Comparison of ENCODE assay signal across 11 cellular contexts in genomic region chr1:8201331-8201861, GRCh38.
DNase-seq lines count a peak whose midpoint lies in the region; ATAC-seq, FAIRE-seq and TF ChIP-seq lines count a peak whose summit lies in the region.
"Had no signal": no experiment of that assay in that cellular context is flagged by ENCODE, and none has a peak within 500 bp of the region (broad histone marks: within the 10 kb centered on the region; RNA-seq: fewer than 3 reads in every experiment).

No MANE protein-coding gene starts in this region.

- H3K27ac Mint-ChIP-seq in HFFc6, result no peak overlapping the region
- no peak overlapping the region for H3K27ac Mint-ChIP-seq in activated T-helper 2 cell treated with anti-CD3 and anti-CD28 coated beads, Interferon-gamma antibody, Interleukin-2, Interleukin-4, amounts not matched to agents 10 μg/mL and 5 μg/mL and 100 μg/mL, durations not matched to agents 14 hours and 24 hours and 36 hours
- H3K27ac Mint-ChIP-seq: stimulated activated memory B cell treated with anti-CD40 and anti-IgM and Interleukin-4, amounts not matched to agents 10 μg/mL and 1 μg/mL and 100 μg/mL, for 72 hours had no signal

- no peak for TF ChIP-seq CTCF in HFFc6 (IDR thresholded peaks at IDR 0.05)
- no peak for TF ChIP-seq CTCF in right lobe of liver (IDR thresholded peaks at IDR 0.05)
- no peak for TF ChIP-seq CTCF in stomach (IDR thresholded peaks at IDR 0.05)
- no peak for TF ChIP-seq CTCF in D721Med (IDR thresholded peaks at IDR 0.05; ENCODE audit: insufficient read depth, missing control alignments)

- peaks cover 2% of the 10 kb centered on the region; the same call in 1 of the 2 replicates for H3K27me3 Mint-ChIP-seq in HFFc6 (ENCODE audit: insufficient read depth)
- H3K27me3 Mint-ChIP-seq in activated T-helper 2 cell treated with anti-CD3 and anti-CD28 coated beads, Interferon-gamma antibody, Interleukin-2, Interleukin-4, amounts not matched to agents 10 μg/mL and 5 μg/mL and 100 μg/mL, durations not matched to agents 14 hours and 24 hours and 36 hours (ENCODE audit: low read depth), result peaks cover 3% of the 10 kb centered on the region

- H3K4me1 ChIP-seq in right lobe of liver (peaks cover 0 to 39% (median 9%) of the 10 kb centered on the region in 4 donors), stomach (peaks cover 29 to 52% (median 47%) of the 10 kb centered on the region in 4 donors)

- TF ChIP-seq POLR2A in right lobe of liver (IDR thresholded peaks at IDR 0.05), result no peak
- no peak for TF ChIP-seq POLR2A in stomach (IDR thresholded peaks at IDR 0.05)

- H3K27ac ChIP-seq in right lobe of liver, result peak overlapping the region; percentile 94 to 97 (median 94)
- H3K27ac ChIP-seq in stomach, result peak overlapping the region; percentile 5 to 96 (median 85)

- intact Hi-C loops in right lobe of liver (cut with DNase I), result no loop called here
- intact Hi-C loops in stomach (cut with DNase I; ENCODE audit: low total_unique reads), result no loop called here
- intact Hi-C loops in activated T-helper 2 cell treated with anti-CD3 and anti-CD28 coated beads, Interferon-gamma antibody, Interleukin-2, Interleukin-4, amounts not matched to agents 10 μg/mL and 5 μg/mL and 100 μg/mL, durations not matched to agents 14 hours and 24 hours and 36 hours (cut with micrococcal nuclease), result no loop called here

- TF ChIP-seq EP300 in stomach (IDR thresholded peaks at IDR 0.05), result no peak

- DNase-seq in HFFc6, result no peak
- DNase-seq in cerebellar cortex (ENCODE audit: low spot score), result peak; percentile 65
- peak in 1 of 3 donors; percentile 51 for DNase-seq in right lobe of liver
- DNase-seq in stomach, result no peak
- no peak for DNase-seq in activated T-helper 2 cell treated with anti-CD3 and anti-CD28 coated beads, Interferon-gamma antibody, Interleukin-2, Interleukin-4, amounts not matched to agents 10 μg/mL and 5 μg/mL and 100 μg/mL, durations not matched to agents 14 hours and 24 hours and 36 hours (ENCODE audit: low spot score)
- no peak for DNase-seq in D721Med (ENCODE audit: insufficient read length, low spot score)
- DNase-seq in globus pallidus (ENCODE audit: low spot score), result no peak
- no peak for DNase-seq in mesenteric fat pad (ENCODE audit: low spot score)
- DNase-seq: activated naive CD4-positive, alpha-beta T cell treated with anti-CD3 and anti-CD28 coated beads, Interleukin-2, amount 50 U/mL, for 16 hours had no signal

- H3K36me3 ChIP-seq in right lobe of liver (no peaks in the 10 kb centered on the region), stomach (no peaks in the 10 kb centered on the region)

- H3K27me3 ChIP-seq in right lobe of liver, result no peaks in the 10 kb centered on the region
- H3K27me3 ChIP-seq in stomach, result no peaks in the 10 kb centered on the region

- no peaks in the 10 kb centered on the region for H3K9me3 Mint-ChIP-seq in HFFc6
- no peaks in the 10 kb centered on the region for H3K9me3 Mint-ChIP-seq in activated T-helper 2 cell treated with anti-CD3 and anti-CD28 coated beads, Interferon-gamma antibody, Interleukin-2, Interleukin-4, amounts not matched to agents 10 μg/mL and 5 μg/mL and 100 μg/mL, durations not matched to agents 14 hours and 24 hours and 36 hours
- H3K9me3 Mint-ChIP-seq: stimulated activated memory B cell treated with anti-CD40 and anti-IgM and Interleukin-4, amounts not matched to agents 10 μg/mL and 1 μg/mL and 100 μg/mL, for 72 hours had no signal

- 84% methylated on average over 6 of the region's 10 CpGs for WGBS in right lobe of liver (ENCODE audit: insufficient coverage, low coverage, low lambda C conversion rate, missing lambda C conversion rate)
- 70 to 85% (median 81%) methylated on average over 7 to 10 of the region's 10 CpGs for WGBS in stomach, 5 donors

- H3K36me3 Mint-ChIP-seq in HFFc6 (ENCODE audit: low read depth), result no peaks in the 10 kb centered on the region
- H3K36me3 Mint-ChIP-seq in activated T-helper 2 cell treated with anti-CD3 and anti-CD28 coated beads, Interferon-gamma antibody, Interleukin-2, Interleukin-4, amounts not matched to agents 10 μg/mL and 5 μg/mL and 100 μg/mL, durations not matched to agents 14 hours and 24 hours and 36 hours (ENCODE audit: low read depth), result no peaks in the 10 kb centered on the region
- H3K36me3 Mint-ChIP-seq: stimulated activated memory B cell treated with anti-CD40 and anti-IgM and Interleukin-4, amounts not matched to agents 10 μg/mL and 1 μg/mL and 100 μg/mL, for 72 hours had no signal

- no peak overlapping the region for H3K4me3 ChIP-seq in right lobe of liver
- no peak overlapping the region for H3K4me3 ChIP-seq in stomach

- H3K4me1 Mint-ChIP-seq in HFFc6 (ENCODE audit: low read depth), result peaks cover 59% of the 10 kb centered on the region
- peaks cover 8% of the 10 kb centered on the region for H3K4me1 Mint-ChIP-seq in activated T-helper 2 cell treated with anti-CD3 and anti-CD28 coated beads, Interferon-gamma antibody, Interleukin-2, Interleukin-4, amounts not matched to agents 10 μg/mL and 5 μg/mL and 100 μg/mL, durations not matched to agents 14 hours and 24 hours and 36 hours (ENCODE audit: low read depth)
- H3K4me1 Mint-ChIP-seq: stimulated activated memory B cell treated with anti-CD40 and anti-IgM and Interleukin-4, amounts not matched to agents 10 μg/mL and 1 μg/mL and 100 μg/mL, for 72 hours had no signal

- no peak for FAIRE-seq in D721Med (lab: Jason Lieb, UNC)
- FAIRE-seq: frontal cortex had no signal

- peak overlapping the region; percentile 80; the same call in 1 of the 2 replicates for H3K4me3 Mint-ChIP-seq in HFFc6
- no peak overlapping the region for H3K4me3 Mint-ChIP-seq in activated T-helper 2 cell treated with anti-CD3 and anti-CD28 coated beads, Interferon-gamma antibody, Interleukin-2, Interleukin-4, amounts not matched to agents 10 μg/mL and 5 μg/mL and 100 μg/mL, durations not matched to agents 14 hours and 24 hours and 36 hours (ENCODE audit: low read depth)
- H3K4me3 Mint-ChIP-seq: stimulated activated memory B cell treated with anti-CD40 and anti-IgM and Interleukin-4, amounts not matched to agents 10 μg/mL and 1 μg/mL and 100 μg/mL, for 72 hours had no signal

- H3K9me3 ChIP-seq in right lobe of liver (no peaks in the 10 kb centered on the region), stomach (no peaks in the 10 kb centered on the region)

- no peak for ATAC-seq in right lobe of liver
- ATAC-seq: stimulated activated memory B cell treated with anti-CD40 and anti-IgM and Interleukin-4, amounts not matched to agents 10 μg/mL and 1 μg/mL and 100 μg/mL, for 72 hours had no signal
